ENCODE assay signal across 8 cellular contexts in the genomic region with DNA sequence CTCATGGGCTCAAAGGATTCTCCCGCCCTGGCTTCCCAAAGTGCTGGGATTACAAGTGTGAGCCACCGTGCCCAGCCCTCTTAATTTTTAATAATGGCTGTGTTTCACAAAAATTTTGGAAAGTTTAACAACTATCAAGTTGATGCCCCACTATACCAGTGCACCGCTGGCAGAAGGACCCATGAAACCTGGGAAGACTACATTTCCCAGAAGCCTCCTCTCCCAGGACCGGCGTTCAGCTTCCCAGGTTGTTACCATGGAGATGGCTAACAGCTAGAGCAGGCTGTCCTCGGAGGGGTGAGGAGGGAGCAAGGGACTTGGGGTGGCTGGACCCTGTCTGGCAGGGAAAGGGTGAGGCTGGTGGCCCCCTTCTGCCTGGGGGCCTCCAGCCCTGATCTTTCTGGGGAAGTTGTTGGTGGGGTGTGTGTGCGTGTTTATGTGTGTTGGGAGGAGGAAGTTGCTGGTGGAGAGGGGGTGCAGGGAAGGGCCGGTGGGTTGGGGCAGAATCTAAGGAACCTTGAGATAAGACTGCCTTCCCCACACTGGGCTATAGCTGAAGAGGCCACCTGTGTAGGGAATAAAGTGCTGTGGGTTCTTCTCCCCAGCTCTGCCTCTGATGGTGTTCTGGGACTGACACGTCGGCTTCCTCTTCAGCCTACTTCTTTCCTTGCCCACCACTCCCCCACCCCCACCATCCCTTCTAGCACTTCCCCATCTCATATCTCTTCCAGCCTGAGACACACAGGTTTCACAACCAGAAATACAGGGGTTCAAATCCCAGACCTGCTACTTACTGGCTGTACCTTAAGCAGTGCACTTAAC. TPM values are rescaled to one million over a fixed set of nuclear protein-coding genes. Genes with fewer than 3 reads are reported as not detected.
DNase-seq lines count a peak whose midpoint lies in the region; ATAC-seq, FAIRE-seq and TF ChIP-seq lines count a peak whose summit lies in the region.

A gene with protein sequence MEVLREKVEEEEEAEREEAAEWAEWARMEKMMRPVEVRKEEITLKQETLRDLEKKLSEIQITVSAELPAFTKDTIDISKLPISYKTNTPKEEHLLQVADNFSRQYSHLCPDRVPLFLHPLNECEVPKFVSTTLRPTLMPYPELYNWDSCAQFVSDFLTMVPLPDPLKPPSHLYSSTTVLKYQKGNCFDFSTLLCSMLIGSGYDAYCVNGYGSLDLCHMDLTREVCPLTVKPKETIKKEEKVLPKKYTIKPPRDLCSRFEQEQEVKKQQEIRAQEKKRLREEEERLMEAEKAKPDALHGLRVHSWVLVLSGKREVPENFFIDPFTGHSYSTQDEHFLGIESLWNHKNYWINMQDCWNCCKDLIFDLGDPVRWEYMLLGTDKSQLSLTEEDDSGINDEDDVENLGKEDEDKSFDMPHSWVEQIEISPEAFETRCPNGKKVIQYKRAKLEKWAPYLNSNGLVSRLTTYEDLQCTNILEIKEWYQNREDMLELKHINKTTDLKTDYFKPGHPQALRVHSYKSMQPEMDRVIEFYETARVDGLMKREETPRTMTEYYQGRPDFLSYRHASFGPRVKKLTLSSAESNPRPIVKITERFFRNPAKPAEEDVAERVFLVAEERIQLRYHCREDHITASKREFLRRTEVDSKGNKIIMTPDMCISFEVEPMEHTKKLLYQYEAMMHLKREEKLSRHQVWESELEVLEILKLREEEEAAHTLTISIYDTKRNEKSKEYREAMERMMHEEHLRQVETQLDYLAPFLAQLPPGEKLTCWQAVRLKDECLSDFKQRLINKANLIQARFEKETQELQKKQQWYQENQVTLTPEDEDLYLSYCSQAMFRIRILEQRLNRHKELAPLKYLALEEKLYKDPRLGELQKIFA (plus strand): TSS at position 251 of the 822 bp plus-strand sequence. CDS start 3,144 bp downstream, outside the sequence.

- no peak within 1 kb of the TSS for H2BK12ac ChIP-seq in neuronal stem cell (ENCODE audit: low read length)

- no peak within 1 kb of the TSS for H2BK120ac ChIP-seq in neuronal stem cell (ENCODE audit: low read depth, low read length)

- peak within 1 kb of the TSS in 1 of 2 donors; percentile 31 for H3K4me3 ChIP-seq in neuronal stem cell (ENCODE audit: low read length in 2 of 2)

- peaks cover 0 to 3% (median under 1%) of the 10 kb centered on the region in 3 experiments for H3K27me3 ChIP-seq in neuronal stem cell (ENCODE audit: control insufficient read depth in 3 of 3, insufficient read depth in 3 of 3, low read depth in 1 of 3, low read length in 3 of 3)

- H2AK5ac ChIP-seq in neuronal stem cell (ENCODE audit: low read depth, low read length) = no peak within 1 kb of the TSS

- peak within 1 kb of the TSS; percentile 27 for H3K9ac ChIP-seq in neuronal stem cell (ENCODE audit: low read depth, low read length, poor library complexity)

- no peak within 1 kb of the TSS for H3K14ac ChIP-seq in neuronal stem cell (ENCODE audit: low read length)

- WGBS in neuronal stem cell (ENCODE audit: extremely low coverage in 2 of 2, insufficient read length in 2 of 2, insufficient replicate concordance in 1 of 2), 2 donors = no CpG with 5 or more reads among the region's 10 CpGs

- H3K4me1 Mint-ChIP-seq in activated CD8-positive, alpha-beta T cell treated with anti-CD3 and anti-CD28 coated beads, Interleukin-2, amount 10 ng/mL, durations not matched to agents 7 days and 5 days (ENCODE audit: low read depth) = peaks cover 42% of the 10 kb centered on the region
- H3K4me1 Mint-ChIP-seq in activated T-helper 2 cell treated with anti-CD3 and anti-CD28 coated beads, Interferon-gamma antibody, Interleukin-2, Interleukin-4, amounts not matched to agents 10 μg/mL and 5 μg/mL and 100 μg/mL, durations not matched to agents 14 hours and 24 hours and 36 hours (ENCODE audit: low read depth) = peaks cover 14% of the 10 kb centered on the region

- peak within 1 kb of the TSS; percentile 86 for H2AFZ ChIP-seq in neuronal stem cell (ENCODE audit: low read length)

- TF ChIP-seq POLR2A in H54 (IDR thresholded peaks at IDR 0.05; ENCODE audit: low read depth, low read length) = no peak

- POLR2A ChIA-PET in activated CD8-positive, alpha-beta T cell treated with anti-CD3 and anti-CD28 coated beads, Interleukin-2, amount 10 ng/mL, durations not matched to agents 7 days and 5 days (lab: Charles Lee) = no interaction called here

- peak within 1 kb of the TSS; percentile 79 for H3K18ac ChIP-seq in neuronal stem cell (ENCODE audit: low read length)

- peak; percentile 64 for DNase-seq in Caki2 (ENCODE audit: low read depth)
- DNase-seq in H54 (ENCODE audit: insufficient read length, low spot score) = peak; percentile 86
- DNase-seq in NCI-H345 (lab: John Stamatoyannopoulos, UW) = peak; percentile 36
- peak; percentile 57 for DNase-seq in activated CD8-positive, alpha-beta T cell treated with anti-CD3 and anti-CD28 coated beads, Interleukin-2, amount 10 ng/mL, durations not matched to agents 7 days and 5 days
- peak; percentile 48 for DNase-seq in globus pallidus (ENCODE audit: low spot score)
- peak; percentile 68 for DNase-seq in neuronal stem cell (ENCODE audit: low spot score)
- DNase-seq in activated T-helper 2 cell treated with anti-CD3 and anti-CD28 coated beads, Interferon-gamma antibody, Interleukin-2, Interleukin-4, amounts not matched to agents 10 μg/mL and 5 μg/mL and 100 μg/mL, durations not matched to agents 14 hours and 24 hours and 36 hours (ENCODE audit: low spot score) = no peak
- no peak for DNase-seq in stimulated activated CD4-positive, alpha-beta T cell treated with anti-CD3 and anti-CD28 coated beads, Interleukin-4, amount 100 ng/mL, for 24 hours

- intact Hi-C loops in activated T-helper 2 cell treated with anti-CD3 and anti-CD28 coated beads, Interferon-gamma antibody, Interleukin-2, Interleukin-4, amounts not matched to agents 10 μg/mL and 5 μg/mL and 100 μg/mL, durations not matched to agents 14 hours and 24 hours and 36 hours (cut with micrococcal nuclease) = no loop called here

- no peaks in the 10 kb centered on the region for H3K79me1 ChIP-seq in neuronal stem cell (ENCODE audit: low read depth, low read length)

- no peak within 1 kb of the TSS for H2BK5ac ChIP-seq in neuronal stem cell (ENCODE audit: low read length)

- H3K23ac ChIP-seq in neuronal stem cell (ENCODE audit: low read depth, low read length, poor library complexity) = no peak within 1 kb of the TSS

- H3K9me3 Mint-ChIP-seq in activated CD8-positive, alpha-beta T cell treated with anti-CD3 and anti-CD28 coated beads, Interleukin-2, amount 10 ng/mL, durations not matched to agents 7 days and 5 days (ENCODE audit: insufficient read depth) = no peaks in the 10 kb centered on the region
- H3K9me3 Mint-ChIP-seq in activated T-helper 2 cell treated with anti-CD3 and anti-CD28 coated beads, Interferon-gamma antibody, Interleukin-2, Interleukin-4, amounts not matched to agents 10 μg/mL and 5 μg/mL and 100 μg/mL, durations not matched to agents 14 hours and 24 hours and 36 hours = no peaks in the 10 kb centered on the region

- peak within 1 kb of the TSS; percentile 69 for H3K27ac Mint-ChIP-seq in activated CD8-positive, alpha-beta T cell treated with anti-CD3 and anti-CD28 coated beads, Interleukin-2, amount 10 ng/mL, durations not matched to agents 7 days and 5 days
- H3K27ac Mint-ChIP-seq in activated T-helper 2 cell treated with anti-CD3 and anti-CD28 coated beads, Interferon-gamma antibody, Interleukin-2, Interleukin-4, amounts not matched to agents 10 μg/mL and 5 μg/mL and 100 μg/mL, durations not matched to agents 14 hours and 24 hours and 36 hours = no peak within 1 kb of the TSS

- ATAC-seq in activated CD8-positive, alpha-beta T cell treated with anti-CD3 and anti-CD28 coated beads, Interleukin-2, amount 10 ng/mL, durations not matched to agents 7 days and 5 days = peak; percentile 52

- no peak within 1 kb of the TSS for H3K27ac ChIP-seq in neuronal stem cell (replicated peaks; ENCODE audit: low read length)

- H3K4ac ChIP-seq in neuronal stem cell (ENCODE audit: low read length) = no peak within 1 kb of the TSS

- H3K36me3 Mint-ChIP-seq in activated CD8-positive, alpha-beta T cell treated with anti-CD3 and anti-CD28 coated beads, Interleukin-2, amount 10 ng/mL, durations not matched to agents 7 days and 5 days (ENCODE audit: low read depth) = no peaks in the 10 kb centered on the region
- H3K36me3 Mint-ChIP-seq in activated T-helper 2 cell treated with anti-CD3 and anti-CD28 coated beads, Interferon-gamma antibody, Interleukin-2, Interleukin-4, amounts not matched to agents 10 μg/mL and 5 μg/mL and 100 μg/mL, durations not matched to agents 14 hours and 24 hours and 36 hours (ENCODE audit: low read depth) = no peaks in the 10 kb centered on the region

- H4K91ac ChIP-seq in neuronal stem cell (ENCODE audit: low read depth, low read length, poor library complexity) = no peak within 1 kb of the TSS

- no peaks in the 10 kb centered on the region for H3K9me3 ChIP-seq in neuronal stem cell (replicated peaks in 1 of 2; ENCODE audit: control insufficient read depth in 2 of 2, insufficient read depth in 1 of 2, low read depth in 1 of 2, low read length in 2 of 2)

- H3K36me3 ChIP-seq in neuronal stem cell (replicated peaks in 1 of 2; ENCODE audit: control insufficient read depth in 2 of 2, insufficient read depth in 2 of 2, low read length in 2 of 2) = no peaks in the 10 kb centered on the region

- no peak within 1 kb of the TSS for H4K8ac ChIP-seq in neuronal stem cell (ENCODE audit: low read depth, low read length)

- no peak within 1 kb of the TSS for H2BK15ac ChIP-seq in neuronal stem cell (ENCODE audit: low read length)

- peak within 1 kb of the TSS; percentile 76 for H3K4me2 ChIP-seq in neuronal stem cell (ENCODE audit: insufficient read depth, low read length, poor library complexity, severe bottlenecking)

- H3K4me3 Mint-ChIP-seq in activated CD8-positive, alpha-beta T cell treated with anti-CD3 and anti-CD28 coated beads, Interleukin-2, amount 10 ng/mL, durations not matched to agents 7 days and 5 days = peak within 1 kb of the TSS; percentile 61
- H3K4me3 Mint-ChIP-seq in activated T-helper 2 cell treated with anti-CD3 and anti-CD28 coated beads, Interferon-gamma antibody, Interleukin-2, Interleukin-4, amounts not matched to agents 10 μg/mL and 5 μg/mL and 100 μg/mL, durations not matched to agents 14 hours and 24 hours and 36 hours (ENCODE audit: low read depth) = no peak within 1 kb of the TSS

- in situ Hi-C loops in Caki2 (cut with HindIII; ENCODE audit: low pct_unique_long_range_greater_than_20kb, low sequenced_read_pairs) = no loop called here

- CTCF ChIA-PET in activated CD8-positive, alpha-beta T cell treated with anti-CD3 and anti-CD28 coated beads, Interleukin-2, amount 10 ng/mL, durations not matched to agents 7 days and 5 days (lab: Charles Lee) = no interaction called here

- no peak for FAIRE-seq in H54 (lab: Jason Lieb, UNC)

- H3K27me3 Mint-ChIP-seq in activated CD8-positive, alpha-beta T cell treated with anti-CD3 and anti-CD28 coated beads, Interleukin-2, amount 10 ng/mL, durations not matched to agents 7 days and 5 days (ENCODE audit: low read depth) = no peaks in the 10 kb centered on the region
- peaks cover 8% of the 10 kb centered on the region for H3K27me3 Mint-ChIP-seq in activated T-helper 2 cell treated with anti-CD3 and anti-CD28 coated beads, Interferon-gamma antibody, Interleukin-2, Interleukin-4, amounts not matched to agents 10 μg/mL and 5 μg/mL and 100 μg/mL, durations not matched to agents 14 hours and 24 hours and 36 hours (ENCODE audit: low read depth)

- peaks cover 2 to 3% of the 10 kb centered on the region in 2 donors for H3K4me1 ChIP-seq in neuronal stem cell (ENCODE audit: control insufficient read depth in 2 of 2, insufficient read depth in 1 of 2, low read depth in 1 of 2, low read length in 2 of 2)

RNA-seq across cellular contexts. Expression of the gene that starts here (rescaled TPM):
- 0.35 TPM in 1 of 2 replicates, not detected in the other for total RNA-seq in Caki2 (2014; rRNA removed; shearing (Covaris generic); ENCODE audit: low replicate concordance)
- total RNA-seq in activated CD8-positive, alpha-beta T cell treated with anti-CD3 and anti-CD28 coated beads, Interleukin-2, amount 10 ng/mL, durations not matched to agents 7 days and 5 days = under 1 TPM; 0.55 to 0.66 TPM
- polyA plus RNA-seq in neuronal stem cell (2013, experiment 1 of 2) = 0.28 TPM
- polyA plus RNA-seq in neuronal stem cell (2013, experiment 2 of 2) = 0.21 TPM
- not detected in 2 replicates for total RNA-seq in activated T-helper 2 cell treated with anti-CD3 and anti-CD28 coated beads, Interferon-gamma antibody, Interleukin-2, Interleukin-4, amounts not matched to agents 10 μg/mL and 5 μg/mL and 100 μg/mL, durations not matched to agents 14 hours and 24 hours and 36 hours

Comparison
In these comparisons a context has a peak if more than half of its experiments do, and no peak if none do; other contexts are left out.
1. Peak in DNase-seq in Caki2; RNA of the gene not detected or under 1 TPM.
2. Peak in DNase-seq and ATAC-seq in activated CD8-positive, alpha-beta T cell treated with anti-CD3 and anti-CD28 coated beads, Interleukin-2, amount 10 ng/mL, durations not matched to agents 7 days and 5 days; RNA of the gene not detected or under 1 TPM.
3. DNase-seq: peak in H54 (single experiment), NCI-H345 (single experiment), globus pallidus (single experiment) and neuronal stem cell (single experiment); none in activated T-helper 2 cell treated with anti-CD3 and anti-CD28 coated beads, Interferon-gamma antibody, Interleukin-2, Interleukin-4, amounts not matched to agents 10 μg/mL and 5 μg/mL and 100 μg/mL, durations not matched to agents 14 hours and 24 hours and 36 hours (single experiment) and stimulated activated CD4-positive, alpha-beta T cell treated with anti-CD3 and anti-CD28 coated beads, Interleukin-4, amount 100 ng/mL, for 24 hours (single experiment).